ENCODE assay signal across 1 cellular context in genomic region chr1:24545673-24546072, GRCh38.
TF ChIP-seq lines count a peak whose summit lies in the region.

No MANE protein-coding gene starts in this region.

TF ChIP-seq in GM23338, 12 proteins besides CTCF, POLR2A, EP300 and RAD21 (continued from another document):
- TF ChIP-seq ETS1 (IDR thresholded peaks at IDR 0.05) (no peak), REST (IDR thresholded peaks at IDR 0.05; ENCODE audit: unreplicated experiment) (no peak), ZNF331 (CRISPR knock-in tag; IDR thresholded peaks at IDR 0.05; ENCODE audit: low read depth) (no peak), NANOG (IDR thresholded peaks at IDR 0.05; ENCODE audit: borderline replicate concordance) (no peak), EZH2phosphoT487 (IDR thresholded peaks at IDR 0.05; ENCODE audit: unreplicated experiment) (no peak)
